ENCODE assay signal across 10 cellular contexts in the genomic region with DNA sequence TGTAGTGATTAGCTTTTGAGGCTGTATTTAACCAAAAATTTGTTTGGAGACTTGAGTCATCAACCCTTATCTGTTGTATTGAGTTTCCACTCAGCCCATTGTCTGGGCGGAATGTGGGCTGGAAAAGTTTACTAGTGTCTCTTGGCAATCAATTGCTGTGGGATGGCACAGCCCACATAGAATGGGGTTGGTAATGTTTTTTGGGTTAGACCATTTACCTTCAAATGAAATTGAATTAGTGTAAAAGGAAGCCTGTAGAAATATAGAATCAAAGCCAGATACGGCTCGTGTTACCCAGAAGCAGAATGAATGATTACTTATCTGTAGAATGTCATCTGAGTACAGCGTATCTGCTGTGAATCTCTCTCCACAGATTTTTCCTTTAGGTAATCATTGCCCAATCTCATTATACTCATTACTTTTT.
DNase-seq lines count a peak whose midpoint lies in the region; ATAC-seq, FAIRE-seq and TF ChIP-seq lines count a peak whose summit lies in the region.
"Had no signal": no experiment of that assay in that cellular context is flagged by ENCODE, and none has a peak within 500 bp of the region (broad histone marks: within the 10 kb centered on the region; RNA-seq: fewer than 3 reads in every experiment).

No MANE protein-coding gene starts in this region.

- TF ChIP-seq CTCF in HCT116 (IDR thresholded peaks at IDR 0.05 in 2 of 3, conservative IDR thresholded peaks at IDR 0.05 in 1 of 3; ENCODE audit: borderline replicate concordance in 1 of 3, insufficient read depth in 1 of 3, low read depth in 2 of 3, low read length in 2 of 3) (no peak), Panc1 (IDR thresholded peaks at IDR 0.05) (no peak), endothelial cell of umbilical vein (IDR thresholded peaks at IDR 0.05; ENCODE audit: extremely low read depth in 1 of 2, insufficient read depth in 1 of 2, low read depth in 1 of 2, low read length in 2 of 2) (no peak), smooth muscle cell (IDR thresholded peaks at IDR 0.05; ENCODE audit: borderline replicate concordance, insufficient read depth, poor library complexity, severe bottlenecking) (no peak)

- H3K9me3 ChIP-seq in HCT116 (ENCODE audit: control insufficient read depth in 1 of 2, insufficient read depth in 1 of 2, low read depth in 1 of 2, low read length in 2 of 2) (no peaks in the 10 kb centered on the region), Panc1 (ENCODE audit: control insufficient read depth, insufficient read depth, low read depth, low read length) (no peaks in the 10 kb centered on the region), endothelial cell of umbilical vein (replicated peaks; ENCODE audit: control insufficient read depth, insufficient read depth, low read length) (no peaks in the 10 kb centered on the region), smooth muscle cell (replicated peaks; ENCODE audit: low read depth) (no peaks in the 10 kb centered on the region)

- H3K27ac ChIP-seq in HCT116 (ENCODE audit: low read depth, low read length) (no peak overlapping the region), Panc1 (ENCODE audit: low read length) (peak overlapping the region; percentile 96), endothelial cell of umbilical vein (ENCODE audit: insufficient read depth, low read depth, low read length) (no peak overlapping the region), smooth muscle cell (ENCODE audit: low read depth) (peak overlapping the region; percentile 99)

- H3K4me1 ChIP-seq in HCT116 (ENCODE audit: control insufficient read depth in 1 of 2, insufficient read depth in 2 of 2, low read length in 2 of 2), result peaks cover 62 to 72% of the 10 kb centered on the region in 2 experiments
- H3K4me1 ChIP-seq in Panc1 (ENCODE audit: control insufficient read depth, insufficient read depth, low read length), result peaks cover 51% of the 10 kb centered on the region
- H3K4me1 ChIP-seq in endothelial cell of umbilical vein (ENCODE audit: control insufficient read depth, extremely low read depth, insufficient read depth, low read length), result peaks cover 61% of the 10 kb centered on the region
- H3K4me1 ChIP-seq in smooth muscle cell (ENCODE audit: low read depth), result peaks cover 66% of the 10 kb centered on the region

- H3K9ac ChIP-seq in HCT116 (ENCODE audit: low read length), result no peak overlapping the region
- H3K9ac ChIP-seq in endothelial cell of umbilical vein (replicated peaks; ENCODE audit: extremely low read depth, insufficient read depth, low read length), result no peak overlapping the region
- no peak overlapping the region for H3K9ac ChIP-seq in smooth muscle cell (ENCODE audit: low read depth)

- H3K9me1 ChIP-seq in endothelial cell of umbilical vein (replicated peaks; ENCODE audit: control insufficient read depth, extremely low read depth, insufficient read depth, low read length), result no peaks in the 10 kb centered on the region

- H2AFZ ChIP-seq in HCT116 (ENCODE audit: low read depth, low read length, poor library complexity, severe bottlenecking) (no peak overlapping the region), endothelial cell of umbilical vein (ENCODE audit: low read depth, low read length) (no peak overlapping the region), smooth muscle cell (ENCODE audit: low read depth) (no peak overlapping the region)

- CTCF ChIA-PET in HCT116 (lab: Charles Lee), result no interaction called here
- CTCF ChIA-PET in Panc1 (lab: Charles Lee), result no interaction called here
- CTCF ChIA-PET in endothelial cell of umbilical vein (lab: Charles Lee), result no interaction called here

- H3K27me3 ChIP-seq in HCT116 (ENCODE audit: insufficient read depth, low read length) (no peaks in the 10 kb centered on the region), Panc1 (ENCODE audit: control insufficient read depth, insufficient read depth, low read length) (no peaks in the 10 kb centered on the region), endothelial cell of umbilical vein (ENCODE audit: control insufficient read depth in 2 of 2, insufficient read depth in 2 of 2, low read length in 2 of 2) (no peaks in the 10 kb centered on the region), smooth muscle cell (ENCODE audit: low read depth) (no peaks in the 10 kb centered on the region)

- H3K36me3 ChIP-seq in HCT116 (ENCODE audit: control insufficient read depth in 1 of 2, insufficient read depth in 2 of 2, low read length in 2 of 2) (no peaks in the 10 kb centered on the region), Panc1 (ENCODE audit: control insufficient read depth, insufficient read depth, low read length) (no peaks in the 10 kb centered on the region), endothelial cell of umbilical vein (ENCODE audit: control insufficient read depth in 2 of 2, extremely low read depth in 1 of 2, insufficient read depth in 2 of 2, low read length in 2 of 2) (no peaks in the 10 kb centered on the region), smooth muscle cell (ENCODE audit: low read depth) (no peaks in the 10 kb centered on the region)

- no peak overlapping the region for H3K4me3 ChIP-seq in HCT116 (replicated peaks in 1 of 2; ENCODE audit: low read depth in 1 of 2, low read length in 2 of 2)
- no peak overlapping the region for H3K4me3 ChIP-seq in Panc1 (ENCODE audit: low read depth in 2 of 2, low read length in 2 of 2)
- no peak overlapping the region for H3K4me3 ChIP-seq in endothelial cell of umbilical vein (replicated peaks in 1 of 3; ENCODE audit: insufficient read depth in 1 of 3, low read depth in 1 of 3, low read length in 3 of 3)
- H3K4me3 ChIP-seq in smooth muscle cell, result no peak overlapping the region

- no peak for TF ChIP-seq RAD21 in HCT116 (IDR thresholded peaks at IDR 0.05; ENCODE audit: low read depth)

- TF ChIP-seq POLR2A in HCT116 (IDR thresholded peaks at IDR 0.05; ENCODE audit: borderline replicate concordance, extremely low read depth, insufficient read depth, insufficient read length), result no peak
- no peak for TF ChIP-seq POLR2A in endothelial cell of umbilical vein (IDR thresholded peaks at IDR 0.05; ENCODE audit: low read depth, low read length)

- in situ Hi-C loops in Panc1 (cut with HindIII; ENCODE audit: low pct_unique_long_range_greater_than_20kb, low sequenced_read_pairs), result no loop called here

- no peak for DNase-seq in HCT116 (ENCODE audit: low read depth, low spot score)
- DNase-seq in Panc1 (ENCODE audit: low read depth, low spot score), result no peak
- DNase-seq in endothelial cell of umbilical vein (ENCODE audit: low read depth, low spot score), result peak; percentile 56
- DNase-seq in smooth muscle cell (lab: John Stamatoyannopoulos, UW; ENCODE audit: unreplicated experiment), result no peak
- no peak for DNase-seq in RKO (ENCODE audit: low spot score)
- no peak for DNase-seq in NCI-H146 (lab: John Stamatoyannopoulos, UW)
- DNase-seq: activated naive CD8-positive, alpha-beta T cell treated with anti-CD3 and anti-CD28 coated beads, Interleukin-2, amount 10 ng/mL, durations not matched to agents 7 days and 5 days; DMS153; NCI-H446 treated with DMSO at 0.1 percent for 48 hours had no signal

- peak overlapping the region; percentile 22; the same call in 1 of the 2 replicates for H3K4me2 ChIP-seq in HCT116 (ENCODE audit: low read length)
- H3K4me2 ChIP-seq in endothelial cell of umbilical vein (ENCODE audit: insufficient read depth, low read length), result no peak overlapping the region
- H3K4me2 ChIP-seq in smooth muscle cell, result peak overlapping the region; percentile 42

- no peaks in the 10 kb centered on the region for H3K9me2 ChIP-seq in HCT116 (ENCODE audit: insufficient read depth)

- intact Hi-C loops in HCT116 (cut with micrococcal nuclease), result loop anchor here (5.0 kb wide), 1 partner anchor 133 kb away; no protein-coding TSS in a partner anchor
- intact Hi-C loops in Panc1 (cut with micrococcal nuclease; ENCODE audit: unreplicated experiment), result no loop called here
- intact Hi-C loops in endothelial cell of umbilical vein (cut with micrococcal nuclease), result loop anchor here (5.0 kb wide), 1 partner anchor 83 kb away; no protein-coding TSS in a partner anchor

- RAD21 ChIA-PET in HCT116 (lab: Charles Lee; ENCODE audit: low non-redundant PET in 1 of 2, low total read pairs in 2 of 2, uncharacterized antibody in 2 of 2, unreplicated experiment in 2 of 2), result no interaction called here

- ATAC-seq in HCT116 (no peak), Panc1 (no peak), GM18907 (IDR thresholded peaks at IDR 0.05; ENCODE audit: unreplicated experiment) (no peak)

- no peak for FAIRE-seq in endothelial cell of umbilical vein (lab: Jason Lieb, UNC)

- peaks cover 62% of the 10 kb centered on the region for H3F3A ChIP-seq in smooth muscle cell (ENCODE audit: low read depth)

- no TSS peak for BruUV-seq in HCT116 (replicated peaks; lab: Mats Ljungman, UMichigan)
- BruUV-seq in Panc1 (replicated peaks; lab: Mats Ljungman, UMichigan), result no TSS peak
- no TSS peak for BruUV-seq in endothelial cell of umbilical vein (replicated peaks; lab: Mats Ljungman, UMichigan)

- dilution Hi-C loops in endothelial cell of umbilical vein (cut with MboI; ENCODE audit: extremely low pct_ligation_motif_present, low sequenced_read_pairs), result no loop called here

- H4K20me1 ChIP-seq in HCT116 (ENCODE audit: insufficient read depth) (no peaks in the 10 kb centered on the region), endothelial cell of umbilical vein (replicated peaks; ENCODE audit: control insufficient read depth, extremely low read depth, insufficient read depth, low read length) (no peaks in the 10 kb centered on the region), smooth muscle cell (ENCODE audit: low read depth) (no peaks in the 10 kb centered on the region)

- 35% methylated on average over 4 of the region's 4 CpGs for WGBS in smooth muscle cell (ENCODE audit: low lambda C conversion rate)

- POLR2A ChIA-PET in HCT116 (lab: Charles Lee) (no interaction called here), Panc1 (lab: Charles Lee) (interaction anchor here (0.7 kb wide), 1 partner anchor 19 kb away, joined by 3 read pairs; no protein-coding TSS in a partner anchor), endothelial cell of umbilical vein (lab: Charles Lee) (no interaction called here)

- no peaks in the 10 kb centered on the region; the same call in 1 of the 2 replicates for H3K79me2 ChIP-seq in HCT116 (ENCODE audit: insufficient read depth, low read length)
- no peaks in the 10 kb centered on the region for H3K79me2 ChIP-seq in endothelial cell of umbilical vein (ENCODE audit: control insufficient read depth, insufficient read depth, low read length)
- H3K79me2 ChIP-seq in smooth muscle cell (ENCODE audit: low read depth), result peaks cover 10% of the 10 kb centered on the region

TF ChIP-seq in HCT116, 20 proteins besides CTCF, POLR2A, EP300 and RAD21 (continues in another document):
- TF ChIP-seq ZNF274 (IDR thresholded peaks at IDR 0.05; ENCODE audit: low read depth, low read length), result no peak
- no peak for TF ChIP-seq TCF7L2 (IDR thresholded peaks at IDR 0.05; ENCODE audit: borderline replicate concordance, extremely low read depth, insufficient read depth, insufficient read length)
- TF ChIP-seq ELF1 (IDR thresholded peaks at IDR 0.05; ENCODE audit: borderline replicate concordance, low read depth), result no peak

TF ChIP-seq in endothelial cell of umbilical vein, 7 proteins besides CTCF, POLR2A, EP300 and RAD21 (continues in another document):
- TF ChIP-seq POLR2AphosphoS5 (IDR thresholded peaks at IDR 0.05; ENCODE audit: insufficient read depth, low read depth, low read length), result no peak
- no peak for TF ChIP-seq EZH2 (IDR thresholded peaks at IDR 0.05; ENCODE audit: borderline replicate concordance, low read depth, low read length, severe bottlenecking)
- TF ChIP-seq GATA2 (IDR thresholded peaks at IDR 0.05; ENCODE audit: insufficient read depth, insufficient read length, low read depth, low read length), result no peak

Comparison
In these comparisons a context has a peak if more than half of its experiments do, and no peak if none do; other contexts are left out.
1. H3K27ac ChIP-seq: peak in Panc1 (single experiment) and smooth muscle cell (single experiment); none in HCT116 (single experiment) and endothelial cell of umbilical vein (single experiment).